ENCODE assay signal across 26 cellular contexts in genomic region chr4:88327669-88328068, GRCh38.
"Had no signal": no experiment of that assay in that cellular context is flagged by ENCODE, and none has a peak within 500 bp of the region (broad histone marks: within the 10 kb centered on the region; RNA-seq: fewer than 3 reads in every experiment).

No MANE protein-coding gene starts in this region.

- ATAC-seq: mucosa of descending colon; naive thymus-derived CD4-positive, alpha-beta T cell; natural killer cell treated with Interleukin-12 subunit alpha and Interleukin-12 subunit beta and Interleukin-15 and Interleukin-18, amount 100 ng/mL, for 72 hours; right lobe of liver; stimulated activated naive B cell treated with anti-CD40 and anti-IgM and Interleukin-4, amounts not matched to agents 10 μg/mL and 1 μg/mL and 100 μg/mL, for 72 hours; stimulated activated naive CD8-positive, alpha-beta T cell treated with anti-CD3 and anti-CD28 coated beads, Interleukin-15, Interleukin-2, amounts not matched to agents 100 U/mL and 50 U/mL, for 24 hours; upper lobe of right lung had no signal

- H3K4me3 Mint-ChIP-seq: immature natural killer cell; memory B cell; naive thymus-derived CD4-positive, alpha-beta T cell; natural killer cell treated with Interleukin-12 subunit alpha and Interleukin-12 subunit beta and Interleukin-15 and Interleukin-18, amount 100 ng/mL, for 72 hours; stimulated activated naive B cell treated with anti-CD40 and anti-IgM and Interleukin-4, amounts not matched to agents 10 μg/mL and 1 μg/mL and 100 μg/mL, for 72 hours had no signal

- H3K27me3 ChIP-seq: ovary, right atrium auricular region, right lobe of liver, stomach, testis, thyroid gland, transverse colon, upper lobe of right lung had no signal

- H3K36me3 Mint-ChIP-seq: immature natural killer cell; memory B cell; natural killer cell treated with Interleukin-12 subunit alpha and Interleukin-12 subunit beta and Interleukin-15 and Interleukin-18, amount 100 ng/mL, for 72 hours; stimulated activated naive B cell treated with anti-CD40 and anti-IgM and Interleukin-4, amounts not matched to agents 10 μg/mL and 1 μg/mL and 100 μg/mL, for 72 hours had no signal

- H3K4me2 ChIP-seq: smooth muscle cell had no signal

- H3K27ac ChIP-seq: left ventricle myocardium inferior, ovary, right atrium auricular region, right lobe of liver, stomach, testis, thyroid gland, transverse colon, upper lobe of right lung had no signal

- FAIRE-seq: islet of Langerhans, kidney, urothelium cell line had no signal

- H3K9me3 ChIP-seq: left ventricle myocardium inferior, mucosa of descending colon, ovary, right atrium auricular region, right lobe of liver, stomach, testis, thyroid gland, transverse colon, upper lobe of right lung had no signal

- H3K9me3 Mint-ChIP-seq: immature natural killer cell; memory B cell; natural killer cell treated with Interleukin-12 subunit alpha and Interleukin-12 subunit beta and Interleukin-15 and Interleukin-18, amount 100 ng/mL, for 72 hours; stimulated activated naive B cell treated with anti-CD40 and anti-IgM and Interleukin-4, amounts not matched to agents 10 μg/mL and 1 μg/mL and 100 μg/mL, for 72 hours had no signal

- H3K27me3 Mint-ChIP-seq: memory B cell; stimulated activated naive B cell treated with anti-CD40 and anti-IgM and Interleukin-4, amounts not matched to agents 10 μg/mL and 1 μg/mL and 100 μg/mL, for 72 hours had no signal

- H3K4me1 ChIP-seq: left ventricle myocardium inferior, right atrium auricular region, right lobe of liver, stomach, testis, transverse colon, upper lobe of right lung had no signal

- DNase-seq: hypothalamus; immature natural killer cell; kidney; left ventricle myocardium inferior; midbrain; mucosa of descending colon; naive thymus-derived CD4-positive, alpha-beta T cell; ovary; right lobe of liver; stimulated activated CD4-positive, alpha-beta T cell treated with anti-CD3 and anti-CD28 coated beads, Interleukin-2, amount 100 ng/mL, for 24 hours; stimulated activated CD4-positive, alpha-beta T cell treated with anti-CD3 and anti-CD28 coated beads, Interleukin-4, amount 100 ng/mL, for 1 hour; stimulated activated naive B cell treated with anti-CD40 and anti-IgM and Interleukin-4, amounts not matched to agents 10 μg/mL and 1 μg/mL and 100 μg/mL, for 72 hours; stimulated activated naive CD8-positive, alpha-beta T cell treated with anti-CD3 and anti-CD28 coated beads, Interleukin-15, Interleukin-2, amounts not matched to agents 100 U/mL and 50 U/mL, for 24 hours; stomach; testis; thyroid gland; transverse colon; upper lobe of right lung had no signal

- H3K36me3 ChIP-seq: left ventricle myocardium inferior, ovary, right atrium auricular region, right lobe of liver, stomach, thyroid gland, transverse colon, upper lobe of right lung had no signal

- H3K4me1 Mint-ChIP-seq: immature natural killer cell had no signal

- H3K4me3 ChIP-seq: left ventricle myocardium inferior, lung, mucosa of descending colon, ovary, right atrium auricular region, right lobe of liver, smooth muscle cell, stomach, testis, thyroid gland, transverse colon, upper lobe of right lung had no signal

- H3K27ac Mint-ChIP-seq: immature natural killer cell; memory B cell; naive thymus-derived CD4-positive, alpha-beta T cell; natural killer cell treated with Interleukin-12 subunit alpha and Interleukin-12 subunit beta and Interleukin-15 and Interleukin-18, amount 100 ng/mL, for 72 hours; progenitor cell of endocrine pancreas; stimulated activated naive B cell treated with anti-CD40 and anti-IgM and Interleukin-4, amounts not matched to agents 10 μg/mL and 1 μg/mL and 100 μg/mL, for 72 hours had no signal
